ENCODE assay signal across 16 cellular contexts in the genomic region with DNA sequence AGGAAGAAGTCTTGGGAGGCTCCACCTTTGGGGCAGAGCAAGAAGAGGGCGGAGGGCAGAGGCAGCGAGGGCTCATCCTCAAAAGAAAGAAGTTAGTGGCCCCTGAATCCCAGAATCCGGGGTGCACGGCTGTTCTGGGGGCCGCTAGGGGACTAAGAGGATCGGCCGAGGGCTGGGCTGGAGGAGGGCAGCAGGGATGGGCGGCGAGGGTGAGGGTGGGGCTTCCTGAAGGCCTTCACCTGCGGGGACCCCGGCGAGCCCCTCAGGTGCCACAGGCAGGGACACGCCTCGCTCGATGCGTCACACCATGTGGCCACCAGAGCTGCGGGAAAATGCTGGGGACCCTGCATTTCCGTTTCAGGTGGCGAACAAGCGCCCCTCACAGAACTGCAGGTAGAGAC. TPM values are rescaled to one million over a fixed set of nuclear protein-coding genes. Genes with fewer than 3 reads are reported as not detected.
DNase-seq lines count a peak whose midpoint lies in the region; TF ChIP-seq lines count a peak whose summit lies in the region.
"Had no signal": no experiment of that assay in that cellular context is flagged by ENCODE, and none has a peak within 500 bp of the region (broad histone marks: within the 10 kb centered on the region; RNA-seq: fewer than 3 reads in every experiment).

No MANE protein-coding gene starts in this region.

- H3K36me3 ChIP-seq in H7 (replicated peaks; ENCODE audit: control insufficient read depth, insufficient read depth, low read length), result no peaks in the 10 kb centered on the region
- H3K36me3 ChIP-seq in esophagus muscularis mucosa, result peaks cover 38 to 45% (median 42%) of the 10 kb centered on the region in 4 donors
- H3K36me3 ChIP-seq: BE2C, thyroid gland had no signal

- DNase-seq in Daoy (ENCODE audit: low read depth) (peak; percentile 12), H7 (peak; percentile 69), esophagus muscularis mucosa (ENCODE audit: extremely low spot score) (no peak), posterior vena cava (ENCODE audit: low spot score) (peak; percentile 80), globus pallidus (ENCODE audit: low spot score) (no peak), RKO (ENCODE audit: low spot score) (no peak), MV-4-11 (lab: John Stamatoyannopoulos, UW) (no peak)
- DNase-seq: activated CD8-positive, alpha-beta memory T cell treated with anti-CD3 and anti-CD28 coated beads, Interleukin-2, amount 10 ng/mL, durations not matched to agents 7 days and 5 days; BE2C; COR-L47; cortex of kidney; DND-41; NCI-H1436; NCI-H524 treated with DMSO at 0.1 percent for 48 hours; nucleus accumbens; thyroid gland had no signal

- H3K27me3 ChIP-seq in H7 (ENCODE audit: control insufficient read depth, insufficient read depth, low read length) (no peaks in the 10 kb centered on the region), esophagus muscularis mucosa (no peaks in the 10 kb centered on the region)
- H3K27me3 ChIP-seq: BE2C, thyroid gland had no signal

- intact Hi-C loops in esophagus muscularis mucosa (cut with DNase I) (no loop called here), posterior vena cava (cut with DNase I) (no loop called here)

- H3K4me3 ChIP-seq in H7 (ENCODE audit: insufficient read depth, low read depth, low read length) (no peak overlapping the region), esophagus muscularis mucosa (no peak overlapping the region)
- H3K4me3 ChIP-seq: thyroid gland had no signal

- TF ChIP-seq EP300 in esophagus muscularis mucosa (IDR thresholded peaks at IDR 0.05), result no peak

- TF ChIP-seq POLR2A in esophagus muscularis mucosa (IDR thresholded peaks at IDR 0.05; ENCODE audit: low read depth), result no peak

- no peak for TF ChIP-seq CTCF in esophagus muscularis mucosa (IDR thresholded peaks at IDR 0.05)

- peak overlapping the region; percentile 20 to 46 (median 42) for H3K27ac ChIP-seq in esophagus muscularis mucosa (replicated peaks in 1 of 4)
- H3K27ac ChIP-seq: thyroid gland had no signal

- 93% methylated on average over 17 of the region's 20 CpGs for WGBS in esophagus muscularis mucosa

- H3K4me1 ChIP-seq in esophagus muscularis mucosa, result peaks cover 0 to 18% (median 12%) of the 10 kb centered on the region in 4 donors
- H3K4me1 ChIP-seq: BE2C, thyroid gland had no signal

- H3K9me3 ChIP-seq in esophagus muscularis mucosa, result no peaks in the 10 kb centered on the region
- H3K9me3 ChIP-seq: BE2C, thyroid gland had no signal

RNA-seq across cellular contexts. Expression of gene COL6A1, which starts 23.9 kb away (rescaled TPM):
- 444 and 536 TPM in 2 replicates for total RNA-seq in Daoy (2014; rRNA removed; shearing (Covaris generic))
- 243 and 283 TPM in 2 replicates for total RNA-seq in H7 (2014; rRNA removed; shearing (Covaris generic))
- total RNA-seq in esophagus muscularis mucosa (1,000 to 10,000 TPM in 2 of 4 donors, 100 to 1,000 TPM in 2; 646 to 1,432 (median 1,078) TPM), posterior vena cava (100 to 1,000 TPM; 606 to 689 TPM)

Comparison
In these comparisons a context has a peak if more than half of its experiments do, and no peak if none do; other contexts are left out.
1. DNase-seq: peak in Daoy (single experiment), H7 (single experiment) and posterior vena cava (single experiment); none in esophagus muscularis mucosa (single experiment), globus pallidus (single experiment), RKO (single experiment) and MV-4-11 (single experiment).